ENCODE assay signal across 8 cellular contexts in genomic region chr1:151534662-151535278, GRCh38. TPM values are rescaled to one million over a fixed set of nuclear protein-coding genes. Genes with fewer than 3 reads are reported as not detected.
DNase-seq lines count a peak whose midpoint lies in the region; ATAC-seq and TF ChIP-seq lines count a peak whose summit lies in the region.

No MANE protein-coding gene starts in this region.

- no peak overlapping the region for H3K4me2 ChIP-seq in smooth muscle cell

- 66% methylated on average over 12 of the region's 12 CpGs for WGBS in smooth muscle cell (ENCODE audit: low lambda C conversion rate)

- H3K27me3 ChIP-seq in right atrium auricular region (no peaks in the 10 kb centered on the region), smooth muscle cell (ENCODE audit: low read depth) (no peaks in the 10 kb centered on the region)

- H3K4me1 ChIP-seq in right atrium auricular region (peaks cover 0 to 7% of the 10 kb centered on the region in 2 donors), smooth muscle cell (ENCODE audit: low read depth) (peaks cover 2% of the 10 kb centered on the region)

- H3K36me3 ChIP-seq in right atrium auricular region = no peaks in the 10 kb centered on the region
- no peaks in the 10 kb centered on the region for H3K36me3 ChIP-seq in smooth muscle cell (ENCODE audit: low read depth)

- POLR2A ChIA-PET in GM10248 (lab: Yijun Ruan, JAX) = no interaction called here

- no peak for ATAC-seq in HG03196 (IDR thresholded peaks at IDR 0.05; ENCODE audit: unreplicated experiment)
- ATAC-seq in HG02970 (IDR thresholded peaks at IDR 0.05; ENCODE audit: low FRiP score, unreplicated experiment) = no peak

- no peak overlapping the region for H3K4me3 ChIP-seq in right atrium auricular region
- H3K4me3 ChIP-seq in smooth muscle cell = no peak overlapping the region

- no peaks in the 10 kb centered on the region for H3F3A ChIP-seq in smooth muscle cell (ENCODE audit: low read depth)

- no peaks in the 10 kb centered on the region for H3K9me3 Mint-ChIP-seq in T-helper 2 cell treated with Interferon-gamma antibody and Interleukin-4, amounts not matched to agents 5 μg/mL and 100 μg/mL, for 36 hours

- H3K9me3 ChIP-seq in right atrium auricular region = no peaks in the 10 kb centered on the region
- no peaks in the 10 kb centered on the region for H3K9me3 ChIP-seq in smooth muscle cell (replicated peaks; ENCODE audit: low read depth)

- no peaks in the 10 kb centered on the region for H4K20me1 ChIP-seq in smooth muscle cell (ENCODE audit: low read depth)

- peak overlapping the region; percentile 4 for H3K27ac Mint-ChIP-seq in T-helper 2 cell treated with Interferon-gamma antibody and Interleukin-4, amounts not matched to agents 5 μg/mL and 100 μg/mL, for 36 hours

- no peaks in the 10 kb centered on the region for H3K36me3 Mint-ChIP-seq in T-helper 2 cell treated with Interferon-gamma antibody and Interleukin-4, amounts not matched to agents 5 μg/mL and 100 μg/mL, for 36 hours (ENCODE audit: low read depth)

- DNase-seq in GM10248 (ENCODE audit: extremely low spot score) = peak; percentile 77
- peak; percentile 86 for DNase-seq in NAMALWA (ENCODE audit: low spot score)
- DNase-seq in T-helper 2 cell treated with Interferon-gamma antibody and Interleukin-4, amounts not matched to agents 5 μg/mL and 100 μg/mL, for 36 hours (ENCODE audit: low spot score) = peak; percentile 68
- peak; percentile 49 for DNase-seq in amniotic stem cell (lab: John Stamatoyannopoulos, UW)
- DNase-seq in right atrium auricular region (ENCODE audit: low spot score) = peak; percentile 82
- DNase-seq in smooth muscle cell (lab: John Stamatoyannopoulos, UW; ENCODE audit: unreplicated experiment) = peak; percentile 38

- CTCF ChIA-PET in GM10248 (lab: Yijun Ruan, JAX) = interaction anchor here (0.6 to 3.2 kb wide), 14 partner anchors 11 to 318 kb away, joined by 3 to 20 read pairs (median 4); partner anchors contain the start of gene THEM5

- H3K79me2 ChIP-seq in smooth muscle cell (ENCODE audit: low read depth) = no peaks in the 10 kb centered on the region

- no peak overlapping the region for H3K9ac ChIP-seq in smooth muscle cell (ENCODE audit: low read depth)

- H3K27me3 Mint-ChIP-seq in T-helper 2 cell treated with Interferon-gamma antibody and Interleukin-4, amounts not matched to agents 5 μg/mL and 100 μg/mL, for 36 hours (ENCODE audit: low read depth) = no peaks in the 10 kb centered on the region

- no peak overlapping the region for H3K27ac ChIP-seq in right atrium auricular region
- no peak overlapping the region for H3K27ac ChIP-seq in smooth muscle cell (ENCODE audit: low read depth)

- no peak overlapping the region for H3K4me3 Mint-ChIP-seq in T-helper 2 cell treated with Interferon-gamma antibody and Interleukin-4, amounts not matched to agents 5 μg/mL and 100 μg/mL, for 36 hours

- H2AFZ ChIP-seq in smooth muscle cell (ENCODE audit: low read depth) = no peak overlapping the region

- peak; percentile 90 for TF ChIP-seq CTCF in GM10248 (IDR thresholded peaks at IDR 0.05; ENCODE audit: control extremely low read depth, extremely low read depth, low read depth, missing control alignments)
- peak; percentile 71 to 87 for TF ChIP-seq CTCF in right atrium auricular region (IDR thresholded peaks at IDR 0.05)
- TF ChIP-seq CTCF in smooth muscle cell (IDR thresholded peaks at IDR 0.05; ENCODE audit: borderline replicate concordance, insufficient read depth, poor library complexity, severe bottlenecking) = peak; percentile 89

- peaks cover 2% of the 10 kb centered on the region for H3K4me1 Mint-ChIP-seq in T-helper 2 cell treated with Interferon-gamma antibody and Interleukin-4, amounts not matched to agents 5 μg/mL and 100 μg/mL, for 36 hours (ENCODE audit: low read depth)

RNA-seq across cellular contexts. Expression of gene TUFT1, which starts 5.3 kb away (rescaled TPM):
- total RNA-seq in right atrium auricular region = 1 to 10 TPM; 4.3 to 7.9 TPM
- total RNA-seq in smooth muscle cell = 19.6 and 20.0 TPM in 2 replicates
- polyA plus RNA-seq in smooth muscle cell = 15.1 and 30.7 TPM in 2 replicates

RNA-seq across cellular contexts. Expression of gene CGN, which starts 23.6 kb away (rescaled TPM):
- total RNA-seq in right atrium auricular region = 1 to 10 TPM; 3.3 to 5.4 TPM
- 0.76 and 17.0 TPM in 2 replicates for total RNA-seq in smooth muscle cell
- polyA plus RNA-seq in smooth muscle cell = 0.70 and 2.5 TPM in 2 replicates
